In genomic region chr16:88451586-88452484, GRCh38 we compare ENCODE assay signal across 1 cellular context.
TF ChIP-seq lines count a peak whose summit lies in the region.

No MANE protein-coding gene starts in this region.

TF ChIP-seq in IMR-90, 13 proteins besides CTCF, POLR2A, EP300 and RAD21 (continued from another document):
- TF ChIP-seq RCOR1 (IDR thresholded peaks at IDR 0.05; ENCODE audit: insufficient replicate concordance, low read length) (no peak), SMC3 (IDR thresholded peaks at IDR 0.05; ENCODE audit: low read depth, low read length) (no peak), BHLHE40 (IDR thresholded peaks at IDR 0.05; ENCODE audit: low read depth, low read length) (no peak), ELK1 (IDR thresholded peaks at IDR 0.05; ENCODE audit: borderline replicate concordance, low read depth, low read length) (no peak), RFX5 (IDR thresholded peaks at IDR 0.05; ENCODE audit: low read depth, low read length) (no peak)
